ENCODE assay signal across 1 cellular context in genomic region chr7:78765985-78766729, GRCh38.
TF ChIP-seq lines count a peak whose summit lies in the region.

No MANE protein-coding gene starts in this region.

TF ChIP-seq in IMR-90, 13 proteins besides CTCF, POLR2A, EP300 and RAD21 (continued from another document):
- TF ChIP-seq RFX5 (IDR thresholded peaks at IDR 0.05; ENCODE audit: low read depth, low read length) (no peak), MAZ (IDR thresholded peaks at IDR 0.05; ENCODE audit: borderline replicate concordance, low read depth, low read length) (no peak), MAFK (IDR thresholded peaks at IDR 0.05; ENCODE audit: low read depth, low read length) (no peak), FOS (IDR thresholded peaks at IDR 0.05; ENCODE audit: low read depth, low read length) (no peak), USF2 (IDR thresholded peaks at IDR 0.05; ENCODE audit: low read depth, low read length) (no peak)
